ENCODE assay signal across 8 cellular contexts in genomic region chr9:89311346-89312153, GRCh38. TPM values are rescaled to one million over a fixed set of nuclear protein-coding genes. Genes with fewer than 3 reads are reported as not detected.
A peak's percentile ranks its signal among the peaks of the same experiment; 100 is the strongest.
DNase-seq lines count a peak whose midpoint lies in the region; ATAC-seq and TF ChIP-seq lines count a peak whose summit lies in the region.

No MANE protein-coding gene starts in this region.

- H3K4me1 Mint-ChIP-seq in effector memory CD8-positive, alpha-beta T cell (ENCODE audit: low read depth in 2 of 2): peaks cover 7 to 11% of the 10 kb centered on the region in 2 donors

- H3K9me3 Mint-ChIP-seq in effector memory CD8-positive, alpha-beta T cell: no peaks in the 10 kb centered on the region

- TF ChIP-seq CTCF in AG10803 (conservative IDR thresholded peaks at IDR 0.05; ENCODE audit: low read length) (no peak), Panc1 (IDR thresholded peaks at IDR 0.05) (no peak)

- H3K27ac ChIP-seq in Panc1 (ENCODE audit: low read length): peak overlapping the region; percentile 97

- no peaks in the 10 kb centered on the region for H3K27me3 ChIP-seq in Panc1 (ENCODE audit: control insufficient read depth, insufficient read depth, low read length)
- no peaks in the 10 kb centered on the region for H3K27me3 ChIP-seq in mucosa of stomach (ENCODE audit: control insufficient read depth, insufficient read depth, low read length)

- POLR2A ChIA-PET in Panc1 (lab: Charles Lee): interaction anchor here (0.6 kb wide), 1 partner anchor 121 kb away, joined by 3 read pairs; no protein-coding TSS in a partner anchor

- in situ Hi-C loops in Panc1 (cut with HindIII; ENCODE audit: low pct_unique_long_range_greater_than_20kb, low sequenced_read_pairs): no loop called here

- H3K27me3 Mint-ChIP-seq in effector memory CD8-positive, alpha-beta T cell: no peaks in the 10 kb centered on the region

- intact Hi-C loops in Panc1 (cut with micrococcal nuclease; ENCODE audit: unreplicated experiment): no loop called here

- peak overlapping the region; percentile 84 to 85 for H3K4me3 Mint-ChIP-seq in effector memory CD8-positive, alpha-beta T cell

- peaks cover 13% of the 10 kb centered on the region for H3K4me1 ChIP-seq in Panc1 (ENCODE audit: control insufficient read depth, insufficient read depth, low read length)
- peaks cover 6% of the 10 kb centered on the region for H3K4me1 ChIP-seq in mucosa of stomach (ENCODE audit: control insufficient read depth, insufficient read depth, low read length)

- ATAC-seq in GM21717 (IDR thresholded peaks at IDR 0.05; ENCODE audit: unreplicated experiment) (peak; percentile 5), Panc1 (peak; percentile 49), GM21576 (IDR thresholded peaks at IDR 0.05; ENCODE audit: unreplicated experiment) (no peak)
- no peak for ATAC-seq in effector memory CD8-positive, alpha-beta T cell (replicated peaks)

- H3K9ac ChIP-seq in mucosa of stomach (ENCODE audit: low read length): peak overlapping the region; percentile 63

- DNase-seq in AG10803 (ENCODE audit: low read depth) (no peak), Panc1 (ENCODE audit: low read depth, low spot score) (no peak), NCI-H187 (lab: John Stamatoyannopoulos, UW) (no peak)
- DNase-seq in effector memory CD8-positive, alpha-beta T cell: no peak
- DNase-seq in effector CD8-positive, alpha-beta T cell (lab: John Stamatoyannopoulos, UW): no peak

- H3K36me3 ChIP-seq in Panc1 (ENCODE audit: control insufficient read depth, insufficient read depth, low read length) (peaks cover 38% of the 10 kb centered on the region), mucosa of stomach (ENCODE audit: control insufficient read depth, insufficient read depth, low read length) (no peaks in the 10 kb centered on the region)

- H3K27ac Mint-ChIP-seq in effector memory CD8-positive, alpha-beta T cell: peak overlapping the region; percentile 98 to 99

- H3K4me3 ChIP-seq in AG10803 (ENCODE audit: low read length): peak overlapping the region; percentile 77
- H3K4me3 ChIP-seq in Panc1 (ENCODE audit: low read depth in 2 of 2, low read length in 2 of 2): peak overlapping the region; percentile 80 to 92
- H3K4me3 ChIP-seq in mucosa of stomach (ENCODE audit: low read length): peak overlapping the region; percentile 45

- BruUV-seq in Panc1 (replicated peaks; lab: Mats Ljungman, UMichigan): no TSS peak

- H3K9me3 ChIP-seq in Panc1 (ENCODE audit: control insufficient read depth, insufficient read depth, low read depth, low read length): no peaks in the 10 kb centered on the region
- no peaks in the 10 kb centered on the region for H3K9me3 ChIP-seq in mucosa of stomach (ENCODE audit: control insufficient read depth, low read length)

- peaks cover 15% of the 10 kb centered on the region for H3K36me3 Mint-ChIP-seq in effector memory CD8-positive, alpha-beta T cell (ENCODE audit: insufficient read depth)

- CTCF ChIA-PET in Panc1 (lab: Charles Lee): no interaction called here

RNA-seq across cellular contexts. Expression of gene CKS2, which starts 0.6 kb away (rescaled TPM):
- 132 TPM for total RNA-seq in Panc1 (2021; ENCODE audit: unreplicated experiment)
- polyA plus RNA-seq in Panc1 (2012; ENCODE audit: insufficient read length): 74.9 TPM

RNA-seq across cellular contexts. Expression of gene SECISBP2, which starts 6.8 kb away (rescaled TPM):
- 17.7 TPM for total RNA-seq in Panc1 (2021; ENCODE audit: unreplicated experiment)
- 16.7 TPM for polyA plus RNA-seq in Panc1 (2012; ENCODE audit: insufficient read length)

Comparison
In these comparisons a context has a peak if more than half of its experiments do, and no peak if none do; other contexts are left out.
1. ATAC-seq: peak in GM21717 (single experiment) and Panc1 (single experiment); none in effector memory CD8-positive, alpha-beta T cell (single experiment) and GM21576 (single experiment).
2. Peak in every context shown above with its lines, with median percentiles within 50 percentile points of each other: H3K4me3 ChIP-seq.